ENCODE assay signal across 9 cellular contexts in genomic region chr19:46375476-46376067, GRCh38. TPM values are rescaled to one million over a fixed set of nuclear protein-coding genes. Genes with fewer than 3 reads are reported as not detected.
"Had no signal": no experiment of that assay in that cellular context is flagged by ENCODE, and none has a peak within 500 bp of the region (broad histone marks: within the 10 kb centered on the region; RNA-seq: fewer than 3 reads in every experiment).

No MANE protein-coding gene starts in this region.

RNA-seq across cellular contexts. Expression of gene CCDC8, which starts 37.8 kb away (rescaled TPM):
- total RNA-seq: activated CD4-positive, alpha-beta memory T cell treated with anti-CD3 and anti-CD28 coated beads, Interleukin-2, amount 10 ng/mL, durations not matched to agents 7 days and 5 days; activated CD4-positive, alpha-beta T cell treated with anti-CD3 and anti-CD28 coated beads for 36 hours; activated CD8-positive, alpha-beta memory T cell treated with anti-CD3 and anti-CD28 coated beads for 36 hours; activated T-cell treated with anti-CD3 and anti-CD28 coated beads, Interleukin-2, amount 50 U/mL, for 72 hours; activated T-helper 2 cell treated with anti-CD3 and anti-CD28 coated beads, Interferon-gamma antibody, Interleukin-2, Interleukin-4, amounts not matched to agents 10 μg/mL and 5 μg/mL and 100 μg/mL, durations not matched to agents 14 hours and 24 hours and 36 hours; NCI-H460 had no signal

RNA-seq across cellular contexts. Expression of gene PNMA8C, which starts 53.2 kb away (rescaled TPM):
- total RNA-seq: activated CD4-positive, alpha-beta memory T cell treated with anti-CD3 and anti-CD28 coated beads, Interleukin-2, amount 10 ng/mL, durations not matched to agents 7 days and 5 days; activated CD4-positive, alpha-beta T cell treated with anti-CD3 and anti-CD28 coated beads for 36 hours; activated CD8-positive, alpha-beta memory T cell treated with anti-CD3 and anti-CD28 coated beads for 36 hours; activated T-cell treated with anti-CD3 and anti-CD28 coated beads, Interleukin-2, amount 50 U/mL, for 72 hours; activated T-helper 2 cell treated with anti-CD3 and anti-CD28 coated beads, Interferon-gamma antibody, Interleukin-2, Interleukin-4, amounts not matched to agents 10 μg/mL and 5 μg/mL and 100 μg/mL, durations not matched to agents 14 hours and 24 hours and 36 hours; NCI-H460; PC-9; Right ventricle myocardium inferior; T-cell had no signal
